8 cellular contexts compared by ENCODE assay signal in the genomic region with DNA sequence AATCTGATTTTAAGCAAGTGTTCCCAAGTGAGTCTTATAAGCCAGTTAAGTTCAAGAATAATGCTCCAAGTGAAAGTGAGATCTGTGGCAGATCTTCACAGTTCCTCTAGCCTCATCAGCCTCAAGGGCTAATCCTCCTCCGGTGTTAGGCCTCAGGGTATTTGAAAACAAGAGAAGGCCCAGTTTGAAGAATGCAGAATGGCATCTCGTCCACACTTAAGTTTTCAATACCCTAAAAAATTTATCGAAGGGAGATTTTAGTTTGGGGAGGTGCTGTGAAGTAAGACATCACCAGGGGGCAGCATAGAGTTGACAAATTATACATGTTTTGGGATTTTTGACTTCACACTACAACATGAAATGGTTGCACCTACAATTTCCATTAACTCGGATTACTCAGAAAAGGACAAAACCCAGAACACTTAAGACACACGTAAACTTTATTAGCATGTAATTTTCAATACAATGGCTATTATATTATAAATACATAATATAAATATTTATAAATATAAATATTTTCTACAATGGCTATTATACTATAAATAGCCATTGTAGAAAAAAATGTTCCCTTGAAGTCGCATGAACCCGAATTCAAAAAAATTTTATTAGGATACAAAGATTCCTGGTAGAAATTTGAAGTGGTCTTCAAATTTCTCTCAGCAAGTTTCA. TPM values are rescaled to one million over a fixed set of nuclear protein-coding genes. Genes with fewer than 3 reads are reported as not detected.
DNase-seq lines count a peak whose midpoint lies in the region; ATAC-seq and TF ChIP-seq lines count a peak whose summit lies in the region.

No MANE protein-coding gene starts in this region.

- H3K4me1 ChIP-seq in NT2/D1 (ENCODE audit: insufficient read depth, insufficient read length) = no peaks in the 10 kb centered on the region

- H3K9me3 Mint-ChIP-seq in activated naive CD8-positive, alpha-beta T cell treated with anti-CD3 and anti-CD28 coated beads, Interleukin-2, amount 10 ng/mL, durations not matched to agents 7 days and 5 days = no peaks in the 10 kb centered on the region
- no peaks in the 10 kb centered on the region for H3K9me3 Mint-ChIP-seq in immature natural killer cell

- H3K27me3 Mint-ChIP-seq in activated naive CD8-positive, alpha-beta T cell treated with anti-CD3 and anti-CD28 coated beads, Interleukin-2, amount 10 ng/mL, durations not matched to agents 7 days and 5 days = peaks cover 66% of the 10 kb centered on the region
- peaks cover 15 to 31% (median 24%) of the 10 kb centered on the region in 3 donors for H3K27me3 Mint-ChIP-seq in immature natural killer cell (ENCODE audit: low read depth in 3 of 3)

- peaks cover 31% of the 10 kb centered on the region for H3K27me3 ChIP-seq in NT2/D1 (ENCODE audit: insufficient read depth, insufficient read length)

- H3K4me3 Mint-ChIP-seq in activated naive CD8-positive, alpha-beta T cell treated with anti-CD3 and anti-CD28 coated beads, Interleukin-2, amount 10 ng/mL, durations not matched to agents 7 days and 5 days = peak overlapping the region; percentile 27
- peak overlapping the region in 1 of 5 donors; percentile 61 for H3K4me3 Mint-ChIP-seq in immature natural killer cell

- TF ChIP-seq CTCF in AG10803 (conservative IDR thresholded peaks at IDR 0.05; ENCODE audit: low read length) (peak; percentile 90), GM12872 (IDR thresholded peaks at IDR 0.05; ENCODE audit: insufficient read depth, low read depth, low read length) (peak; percentile 71)

- H3K9ac ChIP-seq in NT2/D1 (ENCODE audit: insufficient read length, low read depth) = no peak overlapping the region

- POLR2A ChIA-PET in activated naive CD8-positive, alpha-beta T cell treated with anti-CD3 and anti-CD28 coated beads, Interleukin-2, amount 10 ng/mL, durations not matched to agents 7 days and 5 days (lab: Charles Lee) = interaction anchor here (1.0 to 1.2 kb wide), 2 partner anchors 82 kb away, joined by 3 to 6 read pairs; no protein-coding TSS in a partner anchor

- peak; percentile 5 for ATAC-seq in HG02981 (IDR thresholded peaks at IDR 0.05; ENCODE audit: unreplicated experiment)
- ATAC-seq in activated naive CD8-positive, alpha-beta T cell treated with anti-CD3 and anti-CD28 coated beads, Interleukin-2, amount 10 ng/mL, durations not matched to agents 7 days and 5 days (ENCODE audit: low read depth) = peak; percentile 16

- no peaks in the 10 kb centered on the region for H3K36me3 ChIP-seq in NT2/D1 (ENCODE audit: insufficient read depth, insufficient read length, low read length)

- DNase-seq in AG10803 (ENCODE audit: low read depth) = peak; percentile 34
- peak; percentile 32 for DNase-seq in NT2/D1 (ENCODE audit: low read depth, low spot score)
- no peak for DNase-seq in activated naive CD8-positive, alpha-beta T cell treated with anti-CD3 and anti-CD28 coated beads, Interleukin-2, amount 10 ng/mL, durations not matched to agents 7 days and 5 days
- DNase-seq in immature natural killer cell = peak; percentile 9 to 28 (median 19)
- peak; percentile 53 to 55 for DNase-seq in stimulated activated CD4-positive, alpha-beta T cell treated with anti-CD3 and anti-CD28 coated beads, Interleukin-2, amount 100 ng/mL, for 48 hours
- no peak for DNase-seq in activated effector memory CD4-positive, alpha-beta T cell treated with anti-CD3 and anti-CD28 coated beads, Interleukin-2, amount 50 U/mL, for 16 hours

- H3K4me3 ChIP-seq in AG10803 (ENCODE audit: low read length) = peak overlapping the region; percentile 2; the same call in 1 of the 2 replicates
- H3K4me3 ChIP-seq in NT2/D1 (ENCODE audit: insufficient read length, low read depth) = no peak overlapping the region

- H3K9me3 ChIP-seq in NT2/D1 (ENCODE audit: insufficient read depth, low read length) = no peaks in the 10 kb centered on the region

- no peaks in the 10 kb centered on the region for H3K36me3 Mint-ChIP-seq in activated naive CD8-positive, alpha-beta T cell treated with anti-CD3 and anti-CD28 coated beads, Interleukin-2, amount 10 ng/mL, durations not matched to agents 7 days and 5 days
- no peaks in the 10 kb centered on the region for H3K36me3 Mint-ChIP-seq in immature natural killer cell

- no peak overlapping the region for H3K27ac Mint-ChIP-seq in activated naive CD8-positive, alpha-beta T cell treated with anti-CD3 and anti-CD28 coated beads, Interleukin-2, amount 10 ng/mL, durations not matched to agents 7 days and 5 days
- H3K27ac Mint-ChIP-seq in immature natural killer cell = no peak overlapping the region

- H3K4me1 Mint-ChIP-seq in activated naive CD8-positive, alpha-beta T cell treated with anti-CD3 and anti-CD28 coated beads, Interleukin-2, amount 10 ng/mL, durations not matched to agents 7 days and 5 days = peaks cover 16% of the 10 kb centered on the region
- peaks cover 22% of the 10 kb centered on the region in 2 donors for H3K4me1 Mint-ChIP-seq in immature natural killer cell

RNA-seq across cellular contexts. Expression of gene TMEM266, which starts 2.3 kb away (rescaled TPM):
- total RNA-seq in activated naive CD8-positive, alpha-beta T cell treated with anti-CD3 and anti-CD28 coated beads, Interleukin-2, amount 10 ng/mL, durations not matched to agents 7 days and 5 days = not detected
- polyA plus RNA-seq in immature natural killer cell = not detected

RNA-seq across cellular contexts. Expression of gene NRG4, which starts 45.2 kb away (rescaled TPM):
- not detected for total RNA-seq in activated naive CD8-positive, alpha-beta T cell treated with anti-CD3 and anti-CD28 coated beads, Interleukin-2, amount 10 ng/mL, durations not matched to agents 7 days and 5 days
- not detected for polyA plus RNA-seq in immature natural killer cell

Comparison
In these comparisons a context has a peak if more than half of its experiments do, and no peak if none do; other contexts are left out.
1. DNase-seq: peak in AG10803 (single experiment), NT2/D1 (single experiment), immature natural killer cell (3 of 3) and stimulated activated CD4-positive, alpha-beta T cell treated with anti-CD3 and anti-CD28 coated beads, Interleukin-2, amount 100 ng/mL, for 48 hours (2 of 2); none in activated naive CD8-positive, alpha-beta T cell treated with anti-CD3 and anti-CD28 coated beads, Interleukin-2, amount 10 ng/mL, durations not matched to agents 7 days and 5 days (single experiment) and activated effector memory CD4-positive, alpha-beta T cell treated with anti-CD3 and anti-CD28 coated beads, Interleukin-2, amount 50 U/mL, for 16 hours (single experiment).